8 cellular contexts compared by ENCODE assay signal in genomic region chr12:50504798-50505385, GRCh38. TPM values are rescaled to one million over a fixed set of nuclear protein-coding genes. Genes with fewer than 3 reads are reported as not detected.
A peak's percentile ranks its signal among the peaks of the same experiment; 100 is the strongest.
DNase-seq lines count a peak whose midpoint lies in the region; ATAC-seq and TF ChIP-seq lines count a peak whose summit lies in the region.

Gene DIP2B (plus strand): TSS chr12:50504985. CDS start chr12:50505141, 156 bp downstream.

- no peaks in the 10 kb centered on the region for H4K20me1 ChIP-seq in KMS-11 (ENCODE audit: insufficient read depth)

- H3K27me3 ChIP-seq in KMS-11 (ENCODE audit: insufficient read depth, low read depth), result no peaks in the 10 kb centered on the region
- no peaks in the 10 kb centered on the region for H3K27me3 ChIP-seq in esophagus muscularis mucosa
- H3K27me3 ChIP-seq in muscle layer of duodenum (ENCODE audit: low read depth, low read length), result no peaks in the 10 kb centered on the region

- H3K4me1 ChIP-seq in KMS-11 (ENCODE audit: low read depth, poor library complexity, severe bottlenecking) (peaks cover 18% of the 10 kb centered on the region), esophagus muscularis mucosa (peaks cover 40 to 49% (median 48%) of the 10 kb centered on the region in 4 donors), muscle layer of duodenum (ENCODE audit: control insufficient read depth in 1 of 2, insufficient read depth in 2 of 2, low read length in 2 of 2) (peaks cover 14 to 22% of the 10 kb centered on the region in 2 donors)

- H3K4me3 ChIP-seq in KMS-11 (IDR thresholded peaks at IDR 0.05; ENCODE audit: insufficient read depth, low read depth, low read length) (no peak within 1 kb of the TSS), esophagus muscularis mucosa (peak within 1 kb of the TSS; percentile 85 to 99 (median 93)), muscle layer of duodenum (ENCODE audit: low read depth in 1 of 2, low read length in 2 of 2) (peak within 1 kb of the TSS; percentile 78 to 92)

- DNase-seq in DMS53 treated with DMSO at 0.1 percent for 48 hours (lab: John Stamatoyannopoulos, UW; ENCODE audit: unreplicated experiment), result peak; percentile 89
- DNase-seq in activated T-cell treated with anti-CD3 and anti-CD28 coated beads, Interleukin-2, amount 50 U/mL, for 48 hours, result peak; percentile 97
- peak; percentile 98 for DNase-seq in esophagus muscularis mucosa (ENCODE audit: extremely low spot score)
- peak; percentile 91 for DNase-seq in stimulated activated CD8-positive, alpha-beta memory T cell treated with anti-CD3 and anti-CD28 coated beads, Interleukin-7, amount 100 ng/mL, for 24 hours (ENCODE audit: low read depth)

- intact Hi-C loops in esophagus muscularis mucosa (cut with DNase I), result loop anchor here (1.0 to 10.0 kb wide), 2 partner anchors 133 to 210 kb away; no protein-coding TSS in a partner anchor

- TF ChIP-seq POLR2A in esophagus muscularis mucosa (IDR thresholded peaks at IDR 0.05; ENCODE audit: low read depth), result no peak

- TF ChIP-seq CTCF in KMS-11 (conservative IDR thresholded peaks at IDR 0.05; ENCODE audit: low read depth, low read length) (peak; percentile 79), esophagus muscularis mucosa (IDR thresholded peaks at IDR 0.05) (peak; percentile 82 to 98 (median 95))

- peak; percentile 80 for ATAC-seq in GM21723 (IDR thresholded peaks at IDR 0.05; ENCODE audit: unreplicated experiment)

- peak within 1 kb of the TSS; percentile 66 for H2AFZ ChIP-seq in KMS-11 (ENCODE audit: low read depth)

- no peaks in the 10 kb centered on the region for H3K36me3 ChIP-seq in KMS-11 (ENCODE audit: insufficient read depth)
- no peaks in the 10 kb centered on the region for H3K36me3 ChIP-seq in esophagus muscularis mucosa
- H3K36me3 ChIP-seq in muscle layer of duodenum (ENCODE audit: control insufficient read depth in 1 of 2, insufficient read depth in 2 of 2, low read length in 2 of 2), result peaks cover 0 to 6% of the 10 kb centered on the region in 2 donors

- H3K9ac ChIP-seq in KMS-11, result peak within 1 kb of the TSS; percentile 86

- peaks cover 38% of the 10 kb centered on the region; the same call in 1 of the 2 replicates for H3K79me2 ChIP-seq in KMS-11 (ENCODE audit: insufficient read depth, low read depth)

- H3K27ac ChIP-seq in KMS-11 (peak within 1 kb of the TSS; percentile 65), esophagus muscularis mucosa (replicated peaks in 1 of 4) (peak within 1 kb of the TSS; percentile 94 to 98 (median 98)), muscle layer of duodenum (ENCODE audit: low read length) (peak within 1 kb of the TSS; percentile 94)

- H3K4me2 ChIP-seq in KMS-11, result peak within 1 kb of the TSS; percentile 99

- H3K9me3 ChIP-seq in esophagus muscularis mucosa (peaks cover 0 to 4% (median 0%) of the 10 kb centered on the region in 4 donors), muscle layer of duodenum (ENCODE audit: control insufficient read depth in 1 of 2, low read length in 2 of 2) (no peaks in the 10 kb centered on the region)

- under 1% methylated on average over 18 of the region's 68 CpGs for WGBS in esophagus muscularis mucosa

- no peak for TF ChIP-seq EP300 in esophagus muscularis mucosa (IDR thresholded peaks at IDR 0.05)

TF ChIP-seq in PFSK-1, 5 proteins besides CTCF, POLR2A, EP300 and RAD21:
- TF ChIP-seq REST (IDR thresholded peaks at IDR 0.05; ENCODE audit: insufficient read depth in 1 of 2, low read depth in 2 of 2, low read length in 2 of 2) (no peak), FOXP2 (optimal IDR thresholded peaks at IDR 0.05; ENCODE audit: borderline replicate concordance, extremely low read depth, extremely low read length, insufficient read depth) (peak; percentile 86), POLR2AphosphoS5 (IDR thresholded peaks at IDR 0.05; ENCODE audit: low read depth, low read length) (no peak), SIN3A (IDR thresholded peaks at IDR 0.05; ENCODE audit: borderline replicate concordance, insufficient read depth, low read length) (no peak), TAF1 (IDR thresholded peaks at IDR 0.05; ENCODE audit: borderline replicate concordance, insufficient read depth, low read length) (peak; percentile 66; the same call in 1 of the 2 replicates)
TF ChIP-seq in PFSK-1: peak in this region for 2.

RNA-seq across cellular contexts. Expression of gene DIP2B, which starts in this region (rescaled TPM):
- 12.2 TPM for polyA plus RNA-seq in PFSK-1 (2012; ENCODE audit: insufficient read length, low read depth)
- 10 to 100 TPM; 18.7 to 23.0 (median 20.6) TPM for total RNA-seq in esophagus muscularis mucosa
